16 cellular contexts compared by ENCODE assay signal in genomic region chr5:137300411-137301240, GRCh38.
DNase-seq lines count a peak whose midpoint lies in the region; ATAC-seq and TF ChIP-seq lines count a peak whose summit lies in the region.
"Had no signal": no experiment of that assay in that cellular context is flagged by ENCODE, and none has a peak within 500 bp of the region (broad histone marks: within the 10 kb centered on the region; RNA-seq: fewer than 3 reads in every experiment).

No MANE protein-coding gene starts in this region.

- no peak overlapping the region for H2AFZ ChIP-seq in mesenchymal stem cell (ENCODE audit: low read depth, low read length)
- H2AFZ ChIP-seq: PC-9 had no signal

- no peak overlapping the region for H3K23ac ChIP-seq in mesenchymal stem cell (ENCODE audit: low read length in 2 of 2)

- H3K36me3 ChIP-seq in mesenchymal stem cell (ENCODE audit: control insufficient read depth in 1 of 2, insufficient read depth in 2 of 2, low read depth in 1 of 2, low read length in 2 of 2): no peaks in the 10 kb centered on the region
- H3K36me3 ChIP-seq in SJCRH30: no peaks in the 10 kb centered on the region
- H3K36me3 ChIP-seq: cardiac muscle cell, transverse colon had no signal

- no peak overlapping the region for H2BK5ac ChIP-seq in mesenchymal stem cell (ENCODE audit: low read depth, low read length, poor library complexity, severe bottlenecking)

- intact Hi-C loops in Right ventricle myocardium superior (cut with DNase I): no loop called here
- intact Hi-C loops in cardiac septum (cut with DNase I): no loop called here

- H2BK15ac ChIP-seq in mesenchymal stem cell (ENCODE audit: low read depth, poor library complexity, severe bottlenecking): no peak overlapping the region

- no peak overlapping the region for H3K18ac ChIP-seq in mesenchymal stem cell (ENCODE audit: low read depth in 1 of 2, low read length in 2 of 2)

- no peak overlapping the region for H2BK120ac ChIP-seq in mesenchymal stem cell (ENCODE audit: low read depth, low read length)

- TF ChIP-seq CTCF in epithelial cell of esophagus (IDR thresholded peaks at IDR 0.05; ENCODE audit: insufficient read depth, low read depth, low read length, missing control alignments): no peak

- H3K4me1 ChIP-seq in mesenchymal stem cell (ENCODE audit: control insufficient read depth, insufficient read depth, low read depth, low read length): no peaks in the 10 kb centered on the region
- H3K4me1 ChIP-seq in SJCRH30: no peaks in the 10 kb centered on the region

- H3K9me3 ChIP-seq in mesenchymal stem cell (ENCODE audit: control insufficient read depth, low read length) (no peaks in the 10 kb centered on the region), SJCRH30 (replicated peaks) (no peaks in the 10 kb centered on the region)
- H3K9me3 ChIP-seq: A549, transverse colon had no signal

- no peak overlapping the region for H3K4ac ChIP-seq in mesenchymal stem cell (ENCODE audit: low read depth in 1 of 2, low read length in 2 of 2)

- H4K91ac ChIP-seq in mesenchymal stem cell (ENCODE audit: low read length): no peak overlapping the region

- 84% methylated on average over 3 of the region's 4 CpGs for WGBS in mesenchymal stem cell

- no peak overlapping the region for H3K27ac ChIP-seq in mesenchymal stem cell (ENCODE audit: low read length, poor library complexity, severe bottlenecking)
- no peak overlapping the region for H3K27ac ChIP-seq in SJCRH30
- H3K27ac ChIP-seq: A549, cardiac muscle cell, PC-9, transverse colon had no signal

- DNase-seq in Right ventricle myocardium superior (no peak), cardiac septum (ENCODE audit: low spot score) (no peak), epithelial cell of esophagus (ENCODE audit: low read depth) (peak; percentile 36), mesenchymal stem cell (peak; percentile 15), GM19238 (ENCODE audit: insufficient read length, low spot score) (no peak), NCI-H146 (lab: John Stamatoyannopoulos, UW) (no peak), SJCRH30 (no peak)
- DNase-seq: activated CD4-positive, alpha-beta T cell treated with anti-CD3 and anti-CD28 coated beads, Interleukin-2, amount 50 U/mL, for 4 hours; naive thymus-derived CD4-positive, alpha-beta T cell; NCI-H446; PC-9; transverse colon had no signal

- H3K9ac ChIP-seq in mesenchymal stem cell (ENCODE audit: low read length): peak overlapping the region; percentile 16

- H3K27me3 ChIP-seq in mesenchymal stem cell (ENCODE audit: control insufficient read depth in 1 of 2, insufficient read depth in 1 of 2, low read length in 2 of 2) (no peaks in the 10 kb centered on the region), SJCRH30 (no peaks in the 10 kb centered on the region)
- H3K27me3 ChIP-seq: cardiac muscle cell, transverse colon had no signal

- ATAC-seq in Right ventricle myocardium superior (ENCODE audit: poor library complexity): peak; percentile 43
- no peak for ATAC-seq in HG03045 (IDR thresholded peaks at IDR 0.05; ENCODE audit: unreplicated experiment)
- ATAC-seq: A549; activated T-helper 17 cell treated with anti-CD3 and anti-CD28 coated beads, Interleukin-2, amount 50 U/mL, for 72 hours; naive thymus-derived CD4-positive, alpha-beta T cell had no signal

- no peak overlapping the region for H3K14ac ChIP-seq in mesenchymal stem cell (ENCODE audit: low read length in 2 of 2)

- no peak overlapping the region for H3K4me2 ChIP-seq in mesenchymal stem cell (ENCODE audit: low read length, poor library complexity, severe bottlenecking)
- H3K4me2 ChIP-seq: A549, PC-9 had no signal

- H2AK5ac ChIP-seq in mesenchymal stem cell (ENCODE audit: low read length, severe bottlenecking): no peak overlapping the region

- no peaks in the 10 kb centered on the region for H3K79me1 ChIP-seq in mesenchymal stem cell (replicated peaks; ENCODE audit: low read length, poor library complexity, severe bottlenecking)

- H3K4me3 ChIP-seq in epithelial cell of esophagus (ENCODE audit: low read length) (no peak overlapping the region), mesenchymal stem cell (ENCODE audit: insufficient read depth in 1 of 2, low read depth in 1 of 2, low read length in 2 of 2) (no peak overlapping the region), SJCRH30 (no peak overlapping the region)
- H3K4me3 ChIP-seq: A549, cardiac muscle cell, PC-9, transverse colon had no signal

- no peak overlapping the region for H2BK12ac ChIP-seq in mesenchymal stem cell (ENCODE audit: low read length in 2 of 2)

- no peak overlapping the region for H4K8ac ChIP-seq in mesenchymal stem cell (ENCODE audit: low read length)

Comparison
In these comparisons a context has a peak if more than half of its experiments do, and no peak if none do; other contexts are left out.
1. DNase-seq: peak in epithelial cell of esophagus (single experiment) and mesenchymal stem cell (single experiment); none in Right ventricle myocardium superior (single experiment), cardiac septum (single experiment), GM19238 (single experiment), NCI-H146 (single experiment) and SJCRH30 (0 of 2).